ENCODE assay signal across 8 cellular contexts in genomic region chr9:90642570-90643539, GRCh38. TPM values are rescaled to one million over a fixed set of nuclear protein-coding genes. Genes with fewer than 3 reads are reported as not detected.
DNase-seq lines count a peak whose midpoint lies in the region; ATAC-seq and TF ChIP-seq lines count a peak whose summit lies in the region.

DIRAS2 (minus strand) TSS chr9:90642824; CDS start chr9:90613827, 28,997 bp downstream.

- H3K9me2 ChIP-seq in PC-3 (replicated peaks; ENCODE audit: low read length): no peaks in the 10 kb centered on the region

- H3K4me2 ChIP-seq in PC-3 (ENCODE audit: low read length): peak within 1 kb of the TSS; percentile 88

- no peaks in the 10 kb centered on the region for H3K9me3 ChIP-seq in PC-3 (ENCODE audit: low read length)

- peak; percentile 71 for DNase-seq in DMS79 treated with DMSO at 0.1 percent for 48 hours (lab: John Stamatoyannopoulos, UW)
- DNase-seq in HK-2 (ENCODE audit: unreplicated experiment): peak; percentile 52
- DNase-seq in PC-3: peak; percentile 57
- peak; percentile 65 for DNase-seq in choroid plexus epithelial cell (ENCODE audit: low read depth)
- DNase-seq in kidney epithelial cell (ENCODE audit: low read depth): peak; percentile 77
- DNase-seq in stimulated activated CD4-positive, alpha-beta T cell treated with anti-CD3 and anti-CD28 coated beads, Interleukin-2, amount 100 ng/mL, for 48 hours: peak; percentile 1 to 6
- no peak for DNase-seq in GF-D8 (lab: John Stamatoyannopoulos, UW)
- no peak for DNase-seq in activated CD4-positive, CD25-positive, alpha-beta regulatory T cell treated with anti-CD3 and anti-CD28 coated beads, Interleukin-2, amount 50 U/mL, for 72 hours

- TF ChIP-seq CTCF in PC-3 (conservative IDR thresholded peaks at IDR 0.05; ENCODE audit: low read depth, low read length) (peak; percentile 56), choroid plexus epithelial cell (conservative IDR thresholded peaks at IDR 0.05; ENCODE audit: low read depth, low read length) (peak; percentile 64), kidney epithelial cell (IDR thresholded peaks at IDR 0.05; ENCODE audit: insufficient read depth, low read length, poor library complexity, severe bottlenecking) (peak; percentile 61)

- H3K27me3 ChIP-seq in PC-3 (ENCODE audit: low read length): peaks cover 43% of the 10 kb centered on the region
- no peaks in the 10 kb centered on the region for H3K27me3 ChIP-seq in kidney epithelial cell (ENCODE audit: control insufficient read depth, insufficient read depth, low read length)

- no peak within 1 kb of the TSS for H3K9ac ChIP-seq in PC-3 (ENCODE audit: low read length)

- POLR2A ChIA-PET in PC-3 (lab: Charles Lee; ENCODE audit: unreplicated experiment): no interaction called here

- peak within 1 kb of the TSS; percentile 70; the same call in 1 of the 2 replicates for H2AFZ ChIP-seq in PC-3 (ENCODE audit: low read length)

- no peaks in the 10 kb centered on the region; the same call in 1 of the 2 replicates for H3K4me1 ChIP-seq in PC-3 (ENCODE audit: insufficient read depth, low read length)

- H3K36me3 ChIP-seq in PC-3 (ENCODE audit: low read depth, low read length) (no peaks in the 10 kb centered on the region), kidney epithelial cell (ENCODE audit: control insufficient read depth, insufficient read depth, low read length) (no peaks in the 10 kb centered on the region)

- H3K79me2 ChIP-seq in PC-3 (ENCODE audit: low read length): no peaks in the 10 kb centered on the region

- no peak within 1 kb of the TSS for H3K27ac ChIP-seq in PC-3 (ENCODE audit: low read length)

- intact Hi-C loops in PC-3 (cut with micrococcal nuclease): loop anchor here (5.0 kb wide), 1 partner anchor 416 kb away; no protein-coding TSS in a partner anchor

- peak; percentile 93 for ATAC-seq in PC-3

- H4K20me1 ChIP-seq in PC-3 (ENCODE audit: low read length): no peaks in the 10 kb centered on the region

- H3K4me3 ChIP-seq in PC-3 (ENCODE audit: low read length) (peak within 1 kb of the TSS; percentile 62), choroid plexus epithelial cell (ENCODE audit: low read depth, low read length) (peak within 1 kb of the TSS; percentile 56), kidney epithelial cell (ENCODE audit: low read depth, low read length) (peak within 1 kb of the TSS; percentile 74)

- no TSS peak for BruUV-seq in PC-3 (replicated peaks; lab: Mats Ljungman, UMichigan)

- CTCF ChIA-PET in PC-3 (lab: Charles Lee): no interaction called here

- H3F3A ChIP-seq in PC-3 (ENCODE audit: low read length, unreplicated experiment): no peaks in the 10 kb centered on the region

RNA-seq across cellular contexts. Expression of gene DIRAS2, which starts in this region (rescaled TPM):
- not detected in 2 replicates for total RNA-seq in PC-3 (2014; rRNA removed)
- total RNA-seq in kidney epithelial cell: 1.6 and 2.8 TPM in 2 replicates

Comparison
In these comparisons a context has a peak if more than half of its experiments do, and no peak if none do; other contexts are left out.
1. Peak in DNase-seq, ATAC-seq, H3K4me3 ChIP-seq and H3K4me2 ChIP-seq in PC-3; RNA of the gene not detected or under 1 TPM.
2. DNase-seq: peak in DMS79 treated with DMSO at 0.1 percent for 48 hours (single experiment), HK-2 (single experiment), choroid plexus epithelial cell (single experiment), kidney epithelial cell (single experiment) and stimulated activated CD4-positive, alpha-beta T cell treated with anti-CD3 and anti-CD28 coated beads, Interleukin-2, amount 100 ng/mL, for 48 hours (2 of 2); none in GF-D8 (single experiment) and activated CD4-positive, CD25-positive, alpha-beta regulatory T cell treated with anti-CD3 and anti-CD28 coated beads, Interleukin-2, amount 50 U/mL, for 72 hours (single experiment).
3. Peak in every context shown above with its lines, with median percentiles within 50 percentile points of each other: H3K4me3 ChIP-seq and CTCF ChIP-seq.